ENCODE assay signal across 8 cellular contexts in genomic region chr3:119239421-119239820, GRCh38. TPM values are rescaled to one million over a fixed set of nuclear protein-coding genes. Genes with fewer than 3 reads are reported as not detected.
A peak's percentile ranks its signal among the peaks of the same experiment; 100 is the strongest.
DNase-seq lines count a peak whose midpoint lies in the region; ATAC-seq and TF ChIP-seq lines count a peak whose summit lies in the region.

No MANE protein-coding gene starts in this region.

- H3K23ac ChIP-seq in mesendoderm (ENCODE audit: low read length) = no peak overlapping the region

- no peak overlapping the region for H4K8ac ChIP-seq in mesendoderm (ENCODE audit: low read depth, low read length)

- DNase-seq in AG04449 (ENCODE audit: low read depth, low spot score) (no peak), astrocyte of the spinal cord (ENCODE audit: low read depth, low spot score) (peak; percentile 10), mesendoderm (no peak), T1000 (lab: John Stamatoyannopoulos, UW) (no peak)
- DNase-seq in activated CD4-positive, alpha-beta T cell treated with anti-CD3 and anti-CD28 coated beads, Interleukin-2, amount 50 U/mL, for 4 hours = no peak

- H3K56ac ChIP-seq in mesendoderm (ENCODE audit: low read length) = no peak overlapping the region

- no peak overlapping the region for H3K27ac ChIP-seq in HUES6 (ENCODE audit: low read depth, low read length)
- H3K27ac ChIP-seq in mesendoderm (ENCODE audit: low read depth, low read length) = no peak overlapping the region

- H3K79me1 ChIP-seq in mesendoderm (ENCODE audit: low read length) = peaks cover 4% of the 10 kb centered on the region

- ATAC-seq in HG02970 (IDR thresholded peaks at IDR 0.05; ENCODE audit: low FRiP score, unreplicated experiment) = no peak
- ATAC-seq in GM18907 (IDR thresholded peaks at IDR 0.05; ENCODE audit: unreplicated experiment) = no peak

- no peak overlapping the region for H2AK5ac ChIP-seq in mesendoderm (ENCODE audit: low read length)

- no peak overlapping the region for H2BK15ac ChIP-seq in mesendoderm (replicated peaks; ENCODE audit: low read depth)

- H3K79me2 ChIP-seq in mesendoderm (ENCODE audit: control insufficient read depth, insufficient read depth, low read length) = peaks cover 11% of the 10 kb centered on the region

- CTCF ChIA-PET in AG04449 (lab: Yijun Ruan, JAX) = interaction anchor here (0.6 to 7.0 kb wide), 5 partner anchors 59 to 441 kb away, joined by 3 to 173 read pairs (median 16); partner anchors contain the start of gene TEX55

- H3K27me3 ChIP-seq in HUES6 (ENCODE audit: control insufficient read depth, insufficient read depth, low read length) = no peaks in the 10 kb centered on the region
- H3K27me3 ChIP-seq in mesendoderm (ENCODE audit: insufficient read depth, low read length, poor library complexity) = no peaks in the 10 kb centered on the region

- no peak overlapping the region for H3K4ac ChIP-seq in mesendoderm (ENCODE audit: low read depth, low read length)

- no CpG with 5 or more reads among the region's 3 CpGs for WGBS in mesendoderm (ENCODE audit: extremely low coverage, insufficient coverage, low lambda C conversion rate)

- TF ChIP-seq CTCF in AG04449 (IDR thresholded peaks at IDR 0.05; ENCODE audit: insufficient read depth, low read length, missing control alignments) = no peak
- no peak for TF ChIP-seq CTCF in astrocyte of the spinal cord (IDR thresholded peaks at IDR 0.05; ENCODE audit: low read depth, low read length)

- H3K36me3 ChIP-seq in HUES6 (ENCODE audit: control insufficient read depth, insufficient read depth, low read length) (peaks cover 30% of the 10 kb centered on the region), mesendoderm (ENCODE audit: control insufficient read depth, insufficient read depth, low read length) (no peaks in the 10 kb centered on the region)

- no peaks in the 10 kb centered on the region for H3K9me3 ChIP-seq in HUES6 (ENCODE audit: control insufficient read depth, insufficient read depth, low read depth, low read length)

- H3K4me1 ChIP-seq in HUES6 (ENCODE audit: control insufficient read depth, insufficient read depth, low read length) (no peaks in the 10 kb centered on the region), mesendoderm (ENCODE audit: control insufficient read depth, low read depth, low read length) (no peaks in the 10 kb centered on the region)

- peak overlapping the region; percentile 32 for H3K9ac ChIP-seq in HUES6 (ENCODE audit: low read length)
- H3K9ac ChIP-seq in mesendoderm (ENCODE audit: low read length) = peak overlapping the region; percentile 89

- H3K18ac ChIP-seq in mesendoderm (ENCODE audit: low read length) = no peak overlapping the region

- POLR2A ChIA-PET in AG04449 (lab: Yijun Ruan, JAX) = no interaction called here

- H3K4me2 ChIP-seq in mesendoderm (ENCODE audit: low read length) = peak overlapping the region; percentile 48

- H2BK5ac ChIP-seq in mesendoderm (ENCODE audit: low read length) = no peak overlapping the region

- no peak overlapping the region for H4K5ac ChIP-seq in mesendoderm (ENCODE audit: low read length)

- H3K4me3 ChIP-seq in AG04449 (ENCODE audit: low read depth, low read length) = peak overlapping the region; percentile 79
- peak overlapping the region; percentile 64 for H3K4me3 ChIP-seq in HUES6 (ENCODE audit: low read depth, low read length)
- H3K4me3 ChIP-seq in astrocyte of the spinal cord (ENCODE audit: low read depth, low read length) = peak overlapping the region; percentile 60
- H3K4me3 ChIP-seq in mesendoderm (ENCODE audit: low read length) = peak overlapping the region; percentile 56

- no peak overlapping the region for H2BK120ac ChIP-seq in mesendoderm (ENCODE audit: low read depth, low read length)

- in situ Hi-C loops in astrocyte of the spinal cord (cut with HindIII; ENCODE audit: low sequenced_read_pairs) = no loop called here

RNA-seq across cellular contexts. Expression of gene B4GALT4, which starts 1.3 kb away (rescaled TPM):
- 16.6 TPM for polyA plus RNA-seq in mesendoderm (2013, experiment 1 of 2)
- polyA plus RNA-seq in mesendoderm (2013, experiment 2 of 2) = 17.0 TPM

RNA-seq across cellular contexts. Expression of gene ARHGAP31, which starts 54.8 kb away (rescaled TPM):
- 2.5 TPM for polyA plus RNA-seq in mesendoderm (2013, experiment 1 of 2)
- 2.4 TPM for polyA plus RNA-seq in mesendoderm (2013, experiment 2 of 2)
